Comparison of ENCODE assay signal across 25 cellular contexts in the genomic region with DNA sequence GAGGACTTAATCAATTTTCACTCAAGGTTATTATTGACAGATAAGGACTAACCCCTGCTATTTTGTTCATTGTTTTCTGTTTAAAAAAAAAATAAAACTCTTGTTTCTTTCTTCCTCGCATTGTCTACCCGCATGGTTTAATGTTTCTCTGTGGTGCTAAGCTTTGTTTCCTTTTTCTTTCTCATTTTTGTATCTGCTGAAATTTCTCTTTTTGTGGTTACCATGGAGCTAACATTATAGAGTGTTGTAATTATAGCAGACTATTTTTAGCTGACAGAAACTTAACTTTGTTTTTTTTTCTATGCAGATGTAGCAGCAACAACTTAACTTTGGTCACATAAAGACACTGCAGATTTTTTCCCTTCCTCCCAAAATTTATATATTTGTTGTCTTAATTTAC. TPM values are rescaled to one million over a fixed set of nuclear protein-coding genes. Genes with fewer than 3 reads are reported as not detected.
DNase-seq lines count a peak whose midpoint lies in the region; ATAC-seq, FAIRE-seq and TF ChIP-seq lines count a peak whose summit lies in the region.
"Had no signal": no experiment of that assay in that cellular context is flagged by ENCODE, and none has a peak within 500 bp of the region (broad histone marks: within the 10 kb centered on the region; RNA-seq: fewer than 3 reads in every experiment).

No MANE protein-coding gene starts in this region.

- peak overlapping the region; percentile 38 for H3K4me2 ChIP-seq in KMS-11

- H3K27ac ChIP-seq in KMS-11: peak overlapping the region; percentile 35; the same call in 1 of the 2 replicates
- H3K27ac ChIP-seq: gastroesophageal sphincter, upper lobe of right lung had no signal

- peak overlapping the region; percentile 1; the same call in 1 of the 2 replicates for H3K9ac ChIP-seq in KMS-11

- H3K4me3 Mint-ChIP-seq in endothelial cell (ENCODE audit: unreplicated experiment): no peak overlapping the region
- H3K4me3 Mint-ChIP-seq: activated CD4-positive, alpha-beta T cell treated with anti-CD3 and anti-CD28 coated beads, Interleukin-2, amount 10 ng/mL, durations not matched to agents 24 days and 14 days; activated CD8-positive, alpha-beta memory T cell treated with anti-CD3 and anti-CD28 coated beads, Interleukin-2, amount 10 ng/mL, durations not matched to agents 7 days and 5 days; activated naive CD4-positive, alpha-beta T cell treated with anti-CD3 and anti-CD28 coated beads, Interleukin-2, amount 50 U/mL, for 24 hours; activated T-helper 1 cell treated with anti-CD3 and anti-CD28 coated beads, Interleukin-12 subunit alpha, Interleukin-12 subunit beta, Interleukin-2, Interleukin-4 antibody, amounts not matched to agents 30 ng/mL and 10 ng/mL and 1 ng/mL, durations not matched to agents 14 hours and 24 hours and 36 hours; CD8-positive, alpha-beta memory T cell; T-cell had no signal

- no peaks in the 10 kb centered on the region for H3K79me2 ChIP-seq in KMS-11 (ENCODE audit: insufficient read depth, low read depth)

- no peaks in the 10 kb centered on the region for H3K9me3 Mint-ChIP-seq in endothelial cell (ENCODE audit: unreplicated experiment)
- H3K9me3 Mint-ChIP-seq: activated T-helper 1 cell treated with anti-CD3 and anti-CD28 coated beads, Interleukin-12 subunit alpha, Interleukin-12 subunit beta, Interleukin-2, Interleukin-4 antibody, amounts not matched to agents 30 ng/mL and 10 ng/mL and 1 ng/mL, durations not matched to agents 14 hours and 24 hours and 36 hours had no signal

- H3K36me3 Mint-ChIP-seq in endothelial cell (ENCODE audit: low read depth, unreplicated experiment): no peaks in the 10 kb centered on the region
- H3K36me3 Mint-ChIP-seq: activated CD8-positive, alpha-beta memory T cell treated with anti-CD3 and anti-CD28 coated beads, Interleukin-2, amount 10 ng/mL, durations not matched to agents 7 days and 5 days had no signal

- H3K4me3 ChIP-seq in KMS-11 (IDR thresholded peaks at IDR 0.05; ENCODE audit: insufficient read depth, low read depth, low read length): no peak overlapping the region
- H3K4me3 ChIP-seq: gastroesophageal sphincter, HAP-1, upper lobe of right lung had no signal

- TF ChIP-seq CTCF in KMS-11 (conservative IDR thresholded peaks at IDR 0.05; ENCODE audit: low read depth, low read length) (no peak), endothelial cell (IDR thresholded peaks at IDR 0.05; ENCODE audit: unreplicated experiment) (no peak)

- H3K27ac Mint-ChIP-seq in endothelial cell (ENCODE audit: unreplicated experiment): peak overlapping the region; percentile 28
- H3K27ac Mint-ChIP-seq: activated CD4-positive, alpha-beta T cell treated with anti-CD3 and anti-CD28 coated beads, Interleukin-2, amount 10 ng/mL, durations not matched to agents 24 days and 14 days; activated CD8-positive, alpha-beta memory T cell treated with anti-CD3 and anti-CD28 coated beads, Interleukin-2, amount 10 ng/mL, durations not matched to agents 7 days and 5 days; activated naive CD4-positive, alpha-beta T cell treated with anti-CD3 and anti-CD28 coated beads, Interleukin-2, amount 50 U/mL, for 24 hours; activated T-helper 1 cell treated with anti-CD3 and anti-CD28 coated beads, Interleukin-12 subunit alpha, Interleukin-12 subunit beta, Interleukin-2, Interleukin-4 antibody, amounts not matched to agents 30 ng/mL and 10 ng/mL and 1 ng/mL, durations not matched to agents 14 hours and 24 hours and 36 hours; T-cell had no signal

- DNase-seq in endothelial cell (ENCODE audit: low spot score): no peak
- DNase-seq in NCI-H128 (lab: John Stamatoyannopoulos, UW; ENCODE audit: unreplicated experiment): no peak
- no peak for DNase-seq in GM03348 (ENCODE audit: low spot score)
- DNase-seq in NCI-H446 treated with DMSO at 0.1 percent for 48 hours (lab: John Stamatoyannopoulos, UW): no peak
- DNase-seq in GM12892 (ENCODE audit: insufficient read length): no peak
- DNase-seq: activated CD4-positive, alpha-beta T cell treated with anti-CD3 and anti-CD28 coated beads, Interleukin-2, amount 10 ng/mL, durations not matched to agents 24 days and 14 days; activated CD8-positive, alpha-beta memory T cell treated with anti-CD3 and anti-CD28 coated beads, Interleukin-2, amount 10 ng/mL, durations not matched to agents 7 days and 5 days; CD8-positive, alpha-beta memory T cell; DMS79; KG1; NCI-H1105; NCI-H2107; NCI-H524 treated with DMSO at 0.1 percent for 48 hours; T-cell; upper lobe of right lung had no signal

- TF ChIP-seq POLR2A in GM12892 (IDR thresholded peaks at IDR 0.05; ENCODE audit: low read depth, low read length): no peak

- FAIRE-seq in GM12892 (lab: Jason Lieb, UNC): no peak
- FAIRE-seq: GM18507 had no signal

- ATAC-seq in GM18498 (IDR thresholded peaks at IDR 0.05; ENCODE audit: unreplicated experiment) (peak; percentile 72), HG02623 (IDR thresholded peaks at IDR 0.05; ENCODE audit: unreplicated experiment) (peak; percentile 55)
- ATAC-seq: activated CD8-positive, alpha-beta memory T cell treated with anti-CD3 and anti-CD28 coated beads, Interleukin-2, amount 10 ng/mL, durations not matched to agents 7 days and 5 days; esophagus mucosa; gastroesophageal sphincter; Right ventricle myocardium inferior; T-cell; upper lobe of right lung had no signal

- no peaks in the 10 kb centered on the region for H3K36me3 ChIP-seq in KMS-11 (ENCODE audit: insufficient read depth)
- H3K36me3 ChIP-seq: HAP-1, upper lobe of right lung had no signal

- H3K4me1 ChIP-seq in KMS-11 (ENCODE audit: low read depth, poor library complexity, severe bottlenecking): peaks cover 27% of the 10 kb centered on the region
- H3K4me1 ChIP-seq: gastroesophageal sphincter, upper lobe of right lung had no signal

- H3K4me1 Mint-ChIP-seq in endothelial cell (ENCODE audit: unreplicated experiment): peaks cover 10% of the 10 kb centered on the region
- H3K4me1 Mint-ChIP-seq: activated CD8-positive, alpha-beta memory T cell treated with anti-CD3 and anti-CD28 coated beads, Interleukin-2, amount 10 ng/mL, durations not matched to agents 7 days and 5 days; activated naive CD4-positive, alpha-beta T cell treated with anti-CD3 and anti-CD28 coated beads, Interleukin-2, amount 50 U/mL, for 24 hours; CD8-positive, alpha-beta memory T cell had no signal

- H2AFZ ChIP-seq in KMS-11 (ENCODE audit: low read depth): no peak overlapping the region

- H3K27me3 Mint-ChIP-seq in endothelial cell (ENCODE audit: unreplicated experiment): no peaks in the 10 kb centered on the region
- H3K27me3 Mint-ChIP-seq: activated CD8-positive, alpha-beta memory T cell treated with anti-CD3 and anti-CD28 coated beads, Interleukin-2, amount 10 ng/mL, durations not matched to agents 7 days and 5 days; activated naive CD4-positive, alpha-beta T cell treated with anti-CD3 and anti-CD28 coated beads, Interleukin-2, amount 50 U/mL, for 24 hours; CD8-positive, alpha-beta memory T cell; T-cell had no signal

- H3K27me3 ChIP-seq in KMS-11 (ENCODE audit: insufficient read depth, low read depth): no peaks in the 10 kb centered on the region
- H3K27me3 ChIP-seq: gastroesophageal sphincter, upper lobe of right lung had no signal

- no peaks in the 10 kb centered on the region for H4K20me1 ChIP-seq in KMS-11 (ENCODE audit: insufficient read depth)

RNA-seq across cellular contexts. Expression of a gene that starts 43.1 kb away (rescaled TPM):
- 26.3 TPM for total RNA-seq in endothelial cell (ENCODE audit: unreplicated experiment)
- polyA plus RNA-seq in GM12892 (2012; ENCODE audit: missing spikeins): 0.40 TPM
